ENCODE assay signal across 20 cellular contexts in genomic region chr10:97578171-97578844, GRCh38. TPM values are rescaled to one million over a fixed set of nuclear protein-coding genes. Genes with fewer than 3 reads are reported as not detected.
DNase-seq lines count a peak whose midpoint lies in the region; ATAC-seq and TF ChIP-seq lines count a peak whose summit lies in the region.
"Had no signal": no experiment of that assay in that cellular context is flagged by ENCODE, and none has a peak within 500 bp of the region (broad histone marks: within the 10 kb centered on the region; RNA-seq: fewer than 3 reads in every experiment).

No MANE protein-coding gene starts in this region.

- H3K56ac ChIP-seq in IMR-90 (ENCODE audit: extremely low read depth, insufficient read depth, low read length): no peak overlapping the region

- H2BK120ac ChIP-seq in IMR-90 (ENCODE audit: low read depth, low read length): no peak overlapping the region

- H3K4me3 ChIP-seq in AG10803 (ENCODE audit: low read length) (peak overlapping the region; percentile 39), IMR-90 (ENCODE audit: insufficient read depth, low read depth, low read length) (no peak overlapping the region), fibroblast of mammary gland (ENCODE audit: control insufficient read depth, low read depth, low read length) (peak overlapping the region; percentile 29)

- no peak overlapping the region for H3K27ac ChIP-seq in IMR-90 (ENCODE audit: insufficient read depth, low read length)

- H2AK9ac ChIP-seq in IMR-90 (replicated peaks; ENCODE audit: low read depth, low read length, poor library complexity): no peak overlapping the region

- H3K9me3 ChIP-seq in IMR-90 (ENCODE audit: control insufficient read depth, insufficient read depth, low read length): no peaks in the 10 kb centered on the region
- H3K9me3 ChIP-seq: Caco-2 had no signal

- no peak overlapping the region for H2BK20ac ChIP-seq in IMR-90 (ENCODE audit: low read depth, low read length)

- H3K18ac ChIP-seq in IMR-90 (ENCODE audit: low read depth, low read length): no peak overlapping the region

- no peak for TF ChIP-seq RAD21 in IMR-90 (IDR thresholded peaks at IDR 0.05; ENCODE audit: low read length)

- ATAC-seq in IMR-90 (ENCODE audit: low read depth): no peak

- in situ Hi-C loops in IMR-90 (cut with MboI; ENCODE audit: low sequenced_read_pairs): loop anchor here (10.0 kb wide), 1 partner anchor 156 kb away; the partner anchor contains the start of gene ZFYVE27

- H3K27me3 ChIP-seq in IMR-90 (ENCODE audit: control insufficient read depth, insufficient read depth, low read length): no peaks in the 10 kb centered on the region; the same call in 1 of the 2 replicates

- CTCF ChIA-PET in IMR-90 (lab: Yijun Ruan, JAX): no interaction called here

- no peaks in the 10 kb centered on the region for H3K79me1 ChIP-seq in IMR-90 (ENCODE audit: low read depth in 1 of 2, low read length in 2 of 2)

- no peak overlapping the region for H4K8ac ChIP-seq in IMR-90 (ENCODE audit: low read depth in 2 of 2, low read length in 2 of 2)

- no peak overlapping the region for H3K4ac ChIP-seq in IMR-90 (ENCODE audit: low read depth, low read length)

- intact Hi-C loops in IMR-90 (cut with micrococcal nuclease) (no loop called here), posterior vena cava (cut with DNase I) (no loop called here)

- no peak overlapping the region for H3K23ac ChIP-seq in IMR-90 (ENCODE audit: low read depth, low read length)

- DNase-seq in AG10803 (ENCODE audit: low read depth) (no peak), IMR-90 (no peak), fibroblast of mammary gland (ENCODE audit: low read depth) (no peak), posterior vena cava (ENCODE audit: low spot score) (peak; percentile 75), GM19240 (ENCODE audit: insufficient read length, low spot score) (no peak), NCI-H2029 treated with DMSO at 0.1 percent for 48 hours (lab: John Stamatoyannopoulos, UW) (no peak)
- DNase-seq in stimulated activated CD4-positive, alpha-beta T cell treated with anti-CD3 and anti-CD28 coated beads, Interleukin-4, amount 100 ng/mL, for 4 hours: no peak
- DNase-seq in effector CD8-positive, alpha-beta T cell (lab: John Stamatoyannopoulos, UW): no peak
- DNase-seq: AML-193; Caco-2; CD4-positive, CD25-positive, alpha-beta regulatory T cell; DMS153; Kasumi-1; NCI-H1105; NCI-H1694; NCI-H69; SHP77 had no signal

- H3K14ac ChIP-seq in IMR-90 (replicated peaks; ENCODE audit: low read depth, low read length): no peak overlapping the region

- no peaks in the 10 kb centered on the region for H3K36me3 ChIP-seq in IMR-90 (ENCODE audit: control insufficient read depth, insufficient read depth, low read length)

- POLR2A ChIA-PET in IMR-90 (lab: Charles Lee; ENCODE audit: unreplicated experiment): no interaction called here

- no peaks in the 10 kb centered on the region for H4K20me1 ChIP-seq in IMR-90 (ENCODE audit: insufficient read depth, low read length)

- no peak overlapping the region for H2AK5ac ChIP-seq in IMR-90 (ENCODE audit: low read depth, low read length)

- no peak overlapping the region for H2BK15ac ChIP-seq in IMR-90 (ENCODE audit: low read depth, low read length)

- no peak overlapping the region for H3K4me2 ChIP-seq in IMR-90 (ENCODE audit: low read depth, low read length)

- TF ChIP-seq POLR2A in IMR-90 (IDR thresholded peaks at IDR 0.05; ENCODE audit: low read depth, low read length): no peak

- dilution Hi-C loops in IMR-90 (cut with HindIII; ENCODE audit: low sequenced_read_pairs, unreplicated experiment): no loop called here

- peaks cover 9% of the 10 kb centered on the region for H3K4me1 ChIP-seq in IMR-90 (ENCODE audit: control insufficient read depth, insufficient read depth, low read length)

- no peak overlapping the region for H3K9ac ChIP-seq in IMR-90 (ENCODE audit: low read depth, low read length)

- no peak overlapping the region for H4K91ac ChIP-seq in IMR-90 (ENCODE audit: insufficient read depth, low read depth, low read length)

- H2BK5ac ChIP-seq in IMR-90 (ENCODE audit: low read depth, low read length, poor library complexity, severe bottlenecking): no peak overlapping the region

- no peak overlapping the region for H4K5ac ChIP-seq in IMR-90 (ENCODE audit: low read depth, low read length)

- H2AFZ ChIP-seq in IMR-90 (replicated peaks; ENCODE audit: low read length, poor library complexity): peak overlapping the region; percentile 82

- no TSS peak for BruUV-seq in IMR-90 (replicated peaks; lab: Mats Ljungman, UMichigan)

- peaks cover 11% of the 10 kb centered on the region for H3K9me1 ChIP-seq in IMR-90 (ENCODE audit: insufficient read depth, low read length)

- 59% methylated on average over 28 of the region's 40 CpGs; no CpG with 5 or more reads in 1 of the 2 experiments for WGBS in IMR-90 (ENCODE audit: extremely low coverage in 2 of 2, insufficient read length in 1 of 2), 2 experiments

- TF ChIP-seq CTCF in AG10803 (conservative IDR thresholded peaks at IDR 0.05; ENCODE audit: low read length) (no peak), IMR-90 (conservative IDR thresholded peaks at IDR 0.05; ENCODE audit: low read depth, low read length) (no peak), fibroblast of mammary gland (conservative IDR thresholded peaks at IDR 0.05; ENCODE audit: control insufficient read depth, insufficient read depth, low read depth, low read length) (no peak)

TF ChIP-seq in IMR-90, 13 proteins besides CTCF, POLR2A, EP300 and RAD21:
- TF ChIP-seq MAZ (IDR thresholded peaks at IDR 0.05; ENCODE audit: borderline replicate concordance, low read depth, low read length) (no peak), ELK1 (IDR thresholded peaks at IDR 0.05; ENCODE audit: borderline replicate concordance, low read depth, low read length) (no peak), MXI1 (IDR thresholded peaks at IDR 0.05; ENCODE audit: borderline replicate concordance, low read depth, low read length) (no peak), CEBPB (IDR thresholded peaks at IDR 0.05; ENCODE audit: low read depth, low read length) (no peak), BHLHE40 (IDR thresholded peaks at IDR 0.05; ENCODE audit: low read depth, low read length) (no peak), USF2 (IDR thresholded peaks at IDR 0.05; ENCODE audit: low read depth, low read length) (no peak), NFE2L2 (IDR thresholded peaks at IDR 0.05; ENCODE audit: low read depth, low read length) (no peak), SMC3 (IDR thresholded peaks at IDR 0.05; ENCODE audit: low read depth, low read length) (no peak), FOS (IDR thresholded peaks at IDR 0.05; ENCODE audit: low read depth, low read length) (no peak), CHD1 (IDR thresholded peaks at IDR 0.05; ENCODE audit: low read depth, low read length) (no peak), RFX5 (IDR thresholded peaks at IDR 0.05; ENCODE audit: low read depth, low read length) (no peak), MAFK (IDR thresholded peaks at IDR 0.05; ENCODE audit: low read depth, low read length) (no peak), RCOR1 (IDR thresholded peaks at IDR 0.05; ENCODE audit: insufficient replicate concordance, low read length) (no peak)

RNA-seq across cellular contexts. Expression of gene ANKRD2, which starts 5.7 kb away (rescaled TPM):
- 0.28 and 0.36 TPM in 2 replicates for total RNA-seq in IMR-90 (2012; rRNA removed)
- 0.40 and 0.65 TPM in 2 replicates for polyA plus RNA-seq in IMR-90 (2012; rRNA removed)
- polyA plus RNA-seq in IMR-90 (2012; cell fraction: cytosol; rRNA removed): 0.36 and 0.63 TPM in 2 replicates
- polyA plus RNA-seq in IMR-90 (2012; cell fraction: nucleus; rRNA removed; ENCODE audit: low replicate concordance): 0.29 and 0.38 TPM in 2 replicates
- 1 to 10 TPM in 1 of 2 donors, under 1 TPM in 1; 0.67 to 1.1 TPM for total RNA-seq in posterior vena cava
- total RNA-seq: A673; Caco-2; CD4-positive, CD25-positive, alpha-beta regulatory T cell; HT-29 had no signal
- polyA plus RNA-seq: CD4-positive, CD25-positive, alpha-beta regulatory T cell; IgD-negative memory B cell had no signal

RNA-seq across cellular contexts. Expression of gene HOGA1, which starts 5.9 kb away (rescaled TPM):
- total RNA-seq in IMR-90 (2012; rRNA removed): 0.36 and 0.56 TPM in 2 replicates
- polyA plus RNA-seq in IMR-90 (2012; rRNA removed): 0.41 and 0.42 TPM in 2 replicates
- 0.25 and 0.45 TPM in 2 replicates for polyA plus RNA-seq in IMR-90 (2012; cell fraction: cytosol; rRNA removed)
- polyA plus RNA-seq in IMR-90 (2012; cell fraction: nucleus; rRNA removed; ENCODE audit: low replicate concordance): 1.2 and 1.4 TPM in 2 replicates
- total RNA-seq in posterior vena cava: 1 to 10 TPM; 1.5 to 4.1 TPM
- total RNA-seq: A673; CD4-positive, CD25-positive, alpha-beta regulatory T cell had no signal
- polyA plus RNA-seq: CD4-positive, CD25-positive, alpha-beta regulatory T cell; IgD-negative memory B cell had no signal

RNA-seq across cellular contexts. Expression of gene C10orf62, which starts 11.2 kb away (rescaled TPM):
- not detected in 2 replicates for total RNA-seq in IMR-90 (2012; rRNA removed)
- polyA plus RNA-seq in IMR-90 (2012; rRNA removed): not detected in 2 replicates
- polyA plus RNA-seq in IMR-90 (2012; cell fraction: cytosol; rRNA removed): not detected in 2 replicates
- 0.13 and 0.14 TPM in 2 replicates for polyA plus RNA-seq in IMR-90 (2012; cell fraction: nucleus; rRNA removed; ENCODE audit: low replicate concordance)
- total RNA-seq in posterior vena cava: under 1 TPM; 0.19 to 0.46 TPM
- total RNA-seq: A673; Caco-2; CD4-positive, CD25-positive, alpha-beta regulatory T cell; HT-29 had no signal
- polyA plus RNA-seq: CD4-positive, CD25-positive, alpha-beta regulatory T cell; IgD-negative memory B cell had no signal

RNA-seq across cellular contexts. Expression of gene MORN4, which starts 55.0 kb away (rescaled TPM):
- total RNA-seq in IMR-90 (2012; rRNA removed): 3.2 and 3.3 TPM in 2 replicates
- polyA plus RNA-seq in IMR-90 (2012; rRNA removed): 8.4 and 10.1 TPM in 2 replicates
- polyA plus RNA-seq in IMR-90 (2012; cell fraction: cytosol; rRNA removed): 7.4 and 9.0 TPM in 2 replicates
- 1.8 and 7.7 TPM in 2 replicates for polyA plus RNA-seq in IMR-90 (2012; cell fraction: nucleus; rRNA removed; ENCODE audit: low replicate concordance)
- total RNA-seq in posterior vena cava: 1 to 10 TPM; 3.4 to 6.5 TPM
